ENCODE assay signal across 8 cellular contexts in the genomic region with DNA sequence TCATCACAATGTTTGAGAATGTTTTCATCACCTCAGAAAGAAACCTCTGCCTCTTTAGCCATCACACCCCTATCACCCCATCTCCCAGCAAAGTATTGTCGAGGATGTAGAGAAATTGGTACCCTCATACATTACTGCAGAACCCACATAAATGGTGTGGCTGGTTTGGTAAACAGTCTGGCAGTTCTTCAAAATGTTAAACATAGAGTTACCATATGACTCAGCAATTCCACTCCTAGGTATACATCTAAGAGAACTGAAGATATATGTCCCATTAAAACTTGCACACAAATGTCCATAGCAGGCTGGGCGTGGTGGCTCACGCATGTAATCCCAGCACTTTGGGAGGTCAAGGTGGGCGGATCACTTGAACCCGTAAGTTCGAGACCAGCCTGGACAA. TPM values are rescaled to one million over a fixed set of nuclear protein-coding genes. Genes with fewer than 3 reads are reported as not detected.
"Had no signal": no experiment of that assay in that cellular context is flagged by ENCODE, and none has a peak within 500 bp of the region (broad histone marks: within the 10 kb centered on the region; RNA-seq: fewer than 3 reads in every experiment).

No MANE protein-coding gene starts in this region.

- ATAC-seq: HCT116 had no signal

- H3K4me1 ChIP-seq: HAP-1 had no signal

- H2AFZ ChIP-seq: GM23248 had no signal

- DNase-seq: GM23248, GOT3, H7, HFFc6, KG1 had no signal

- H3K9ac ChIP-seq: GM23248 had no signal

- H3K27ac ChIP-seq: GM23248, HL-60 had no signal

- H3K9me3 ChIP-seq: HAP-1 had no signal

- H3K4me3 ChIP-seq: GM23248, HAP-1 had no signal

- H3K36me3 ChIP-seq: HAP-1 had no signal

RNA-seq across cellular contexts. Expression of gene ISL2, which starts 16.6 kb away (rescaled TPM):
- total RNA-seq: H7 had no signal
